1 cellular context compared by ENCODE assay signal in genomic region chr2:212024040-212024439, GRCh38.
TF ChIP-seq lines count a peak whose summit lies in the region.

No MANE protein-coding gene starts in this region.

TF ChIP-seq in IMR-90, 13 proteins besides CTCF, POLR2A, EP300 and RAD21:
- TF ChIP-seq MXI1 (IDR thresholded peaks at IDR 0.05; ENCODE audit: borderline replicate concordance, low read depth, low read length) (no peak), RCOR1 (IDR thresholded peaks at IDR 0.05; ENCODE audit: insufficient replicate concordance, low read length) (no peak), RFX5 (IDR thresholded peaks at IDR 0.05; ENCODE audit: low read depth, low read length) (no peak), MAFK (IDR thresholded peaks at IDR 0.05; ENCODE audit: low read depth, low read length) (no peak), BHLHE40 (IDR thresholded peaks at IDR 0.05; ENCODE audit: low read depth, low read length) (no peak), ELK1 (IDR thresholded peaks at IDR 0.05; ENCODE audit: borderline replicate concordance, low read depth, low read length) (no peak), MAZ (IDR thresholded peaks at IDR 0.05; ENCODE audit: borderline replicate concordance, low read depth, low read length) (no peak), FOS (IDR thresholded peaks at IDR 0.05; ENCODE audit: low read depth, low read length) (no peak), USF2 (IDR thresholded peaks at IDR 0.05; ENCODE audit: low read depth, low read length) (no peak)
